Comparison of ENCODE assay signal across 8 cellular contexts in the genomic region with DNA sequence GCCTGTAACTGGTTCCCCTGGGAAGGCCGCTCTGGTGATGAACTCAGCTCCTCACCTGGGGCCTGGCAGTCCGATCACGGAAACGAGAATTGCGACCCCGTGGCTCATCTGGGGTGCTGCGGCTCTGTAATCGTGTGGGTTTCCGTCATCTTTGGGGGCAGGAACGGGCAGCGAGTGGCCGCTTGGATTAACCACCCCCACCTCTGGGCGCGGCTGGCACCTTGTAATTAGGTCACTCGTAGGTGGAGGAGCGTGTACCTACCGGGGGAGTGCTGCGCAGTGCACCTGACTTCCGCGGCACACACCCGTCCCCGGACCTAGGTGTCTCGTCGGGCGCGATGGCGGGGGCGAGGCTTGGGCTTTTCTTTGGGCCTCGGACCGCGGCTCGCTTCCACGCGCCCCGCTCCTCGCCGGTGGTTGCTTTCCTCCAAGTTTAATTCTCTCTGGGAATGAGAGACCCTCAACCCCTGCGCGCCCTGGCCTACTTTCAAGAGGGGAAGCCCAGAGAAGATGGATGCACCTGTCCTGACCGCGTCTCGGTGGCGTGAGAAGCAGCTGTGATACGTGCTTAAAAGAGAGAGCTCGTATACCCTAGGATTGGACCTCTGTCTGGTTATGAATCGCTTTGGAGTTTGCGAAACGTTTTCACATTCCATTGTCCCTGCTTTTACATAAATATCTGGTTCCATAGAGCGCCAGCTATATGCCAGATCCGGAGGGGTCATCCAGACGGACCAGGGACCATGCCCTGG. TPM values are rescaled to one million over a fixed set of nuclear protein-coding genes. Genes with fewer than 3 reads are reported as not detected.
A peak's percentile ranks its signal among the peaks of the same experiment; 100 is the strongest.
DNase-seq lines count a peak whose midpoint lies in the region; ATAC-seq and TF ChIP-seq lines count a peak whose summit lies in the region.

No MANE protein-coding gene starts in this region.

- DNase-seq in activated CD8-positive, alpha-beta memory T cell treated with anti-CD3 and anti-CD28 coated beads, Interleukin-2, amount 10 ng/mL, durations not matched to agents 7 days and 5 days, result no peak
- no peak for DNase-seq in activated CD8-positive, alpha-beta memory T cell treated with anti-CD3 and anti-CD28 coated beads, Interleukin-2, amount 50 U/mL, for 4 hours
- DNase-seq in T-helper 9 cell (peak; percentile 79), endothelial cell (ENCODE audit: low spot score) (no peak), naive B cell (no peak), LoVo (ENCODE audit: low spot score) (no peak), NOMO-1 treated with DMSO at 0.1 percent for 48 hours (lab: John Stamatoyannopoulos, UW; ENCODE audit: unreplicated experiment) (no peak)

- peak; percentile 50 for ATAC-seq in activated CD8-positive, alpha-beta memory T cell treated with anti-CD3 and anti-CD28 coated beads, Interleukin-2, amount 10 ng/mL, durations not matched to agents 7 days and 5 days
- ATAC-seq in HG03139 (IDR thresholded peaks at IDR 0.05; ENCODE audit: unreplicated experiment), result peak; percentile 15
- ATAC-seq in naive B cell (ENCODE audit: low read depth in 2 of 2), result peak; percentile 48

- CTCF ChIA-PET in activated CD8-positive, alpha-beta memory T cell treated with anti-CD3 and anti-CD28 coated beads, Interleukin-2, amount 10 ng/mL, durations not matched to agents 7 days and 5 days (lab: Charles Lee), result interaction anchor here (0.8 to 2.2 kb wide), 10 partner anchors 12 to 512 kb away, joined by 3 to 9 read pairs (median 4); a partner anchor contains a TSS

- H3K27me3 Mint-ChIP-seq in activated CD8-positive, alpha-beta memory T cell treated with anti-CD3 and anti-CD28 coated beads, Interleukin-2, amount 10 ng/mL, durations not matched to agents 7 days and 5 days, result no peaks in the 10 kb centered on the region
- H3K27me3 Mint-ChIP-seq in endothelial cell (ENCODE audit: unreplicated experiment), result peaks cover 7% of the 10 kb centered on the region
- no peaks in the 10 kb centered on the region for H3K27me3 Mint-ChIP-seq in naive B cell

- H3K27ac Mint-ChIP-seq in activated CD8-positive, alpha-beta memory T cell treated with anti-CD3 and anti-CD28 coated beads, Interleukin-2, amount 10 ng/mL, durations not matched to agents 7 days and 5 days, result peak overlapping the region; percentile 98
- H3K27ac Mint-ChIP-seq in endothelial cell (ENCODE audit: unreplicated experiment) (peak overlapping the region; percentile 87), naive B cell (peak overlapping the region; percentile 99 to 100 (median 99))

- no peaks in the 10 kb centered on the region for H3K9me3 Mint-ChIP-seq in activated CD8-positive, alpha-beta memory T cell treated with anti-CD3 and anti-CD28 coated beads, Interleukin-2, amount 10 ng/mL, durations not matched to agents 7 days and 5 days (ENCODE audit: low read depth)
- H3K9me3 Mint-ChIP-seq in endothelial cell (ENCODE audit: unreplicated experiment) (no peaks in the 10 kb centered on the region), naive B cell (no peaks in the 10 kb centered on the region)

- peaks cover 28% of the 10 kb centered on the region for H3K36me3 Mint-ChIP-seq in activated CD8-positive, alpha-beta memory T cell treated with anti-CD3 and anti-CD28 coated beads, Interleukin-2, amount 10 ng/mL, durations not matched to agents 7 days and 5 days
- H3K36me3 Mint-ChIP-seq in endothelial cell (ENCODE audit: low read depth, unreplicated experiment), result peaks cover 9% of the 10 kb centered on the region
- peaks cover 0 to 9% of the 10 kb centered on the region in 2 donors for H3K36me3 Mint-ChIP-seq in naive B cell

- TF ChIP-seq CTCF in endothelial cell (IDR thresholded peaks at IDR 0.05; ENCODE audit: unreplicated experiment), result no peak

- H3K4me3 Mint-ChIP-seq in activated CD8-positive, alpha-beta memory T cell treated with anti-CD3 and anti-CD28 coated beads, Interleukin-2, amount 10 ng/mL, durations not matched to agents 7 days and 5 days, result peak overlapping the region; percentile 96
- H3K4me3 Mint-ChIP-seq in endothelial cell (ENCODE audit: unreplicated experiment), result peak overlapping the region; percentile 97
- H3K4me3 Mint-ChIP-seq in naive B cell, result peak overlapping the region; percentile 95 to 99 (median 97)

- peaks cover 37% of the 10 kb centered on the region for H3K4me1 Mint-ChIP-seq in activated CD8-positive, alpha-beta memory T cell treated with anti-CD3 and anti-CD28 coated beads, Interleukin-2, amount 10 ng/mL, durations not matched to agents 7 days and 5 days
- peaks cover 30% of the 10 kb centered on the region for H3K4me1 Mint-ChIP-seq in endothelial cell (ENCODE audit: unreplicated experiment)
- peaks cover 36 to 49% (median 48%) of the 10 kb centered on the region in 3 donors for H3K4me1 Mint-ChIP-seq in naive B cell

RNA-seq across cellular contexts. Expression of a gene that starts 0.7 kb away (rescaled TPM):
- total RNA-seq in activated CD8-positive, alpha-beta memory T cell treated with anti-CD3 and anti-CD28 coated beads, Interleukin-2, amount 10 ng/mL, durations not matched to agents 7 days and 5 days, result 100 to 1,000 TPM; 123 to 194 TPM
- 146 TPM for total RNA-seq in endothelial cell (ENCODE audit: unreplicated experiment)
- 100 to 1,000 TPM; 182 to 213 (median 190) TPM for polyA plus RNA-seq in naive B cell (ENCODE audit: low read depth in 6 of 6)

RNA-seq across cellular contexts. Expression of a gene that starts 49.9 kb away (rescaled TPM):
- total RNA-seq in activated CD8-positive, alpha-beta memory T cell treated with anti-CD3 and anti-CD28 coated beads, Interleukin-2, amount 10 ng/mL, durations not matched to agents 7 days and 5 days, result 100 to 1,000 TPM; 172 to 189 TPM
- 471 TPM for total RNA-seq in endothelial cell (ENCODE audit: unreplicated experiment)
- 1,000 to 10,000 TPM; 1,058 to 1,567 (median 1,113) TPM for polyA plus RNA-seq in naive B cell (ENCODE audit: low read depth in 6 of 6)
